Comparison of ENCODE assay signal across 9 cellular contexts in genomic region chr9:124270504-124271335, GRCh38. TPM values are rescaled to one million over a fixed set of nuclear protein-coding genes. Genes with fewer than 3 reads are reported as not detected.
A peak's percentile ranks its signal among the peaks of the same experiment; 100 is the strongest.
DNase-seq lines count a peak whose midpoint lies in the region; ATAC-seq and TF ChIP-seq lines count a peak whose summit lies in the region.
"Had no signal": no experiment of that assay in that cellular context is flagged by ENCODE, and none has a peak within 500 bp of the region (broad histone marks: within the 10 kb centered on the region; RNA-seq: fewer than 3 reads in every experiment).

No MANE protein-coding gene starts in this region.

- H3K36me3 ChIP-seq in neural cell (ENCODE audit: insufficient read depth, low read length), result no peaks in the 10 kb centered on the region
- H3K36me3 ChIP-seq in CD8-positive, alpha-beta memory T cell (ENCODE audit: insufficient read depth, low read length), result no peaks in the 10 kb centered on the region

- TF ChIP-seq EP300 in neural cell (conservative IDR thresholded peaks at IDR 0.05; ENCODE audit: poor library complexity, severe bottlenecking), result peak; percentile 20

- H3F3A ChIP-seq in neural cell (ENCODE audit: insufficient read depth, low read length, poor library complexity, severe bottlenecking), result no peaks in the 10 kb centered on the region

- no peak overlapping the region for H2AFZ ChIP-seq in neural cell (ENCODE audit: low read depth, low read length)

- H3K27me3 ChIP-seq in neural cell (ENCODE audit: insufficient read depth, low read depth, low read length), result no peaks in the 10 kb centered on the region
- no peaks in the 10 kb centered on the region for H3K27me3 ChIP-seq in CD8-positive, alpha-beta memory T cell (ENCODE audit: insufficient read depth, low read length, poor library complexity, severe bottlenecking)

- H3K36me3 Mint-ChIP-seq in CD8-positive, alpha-beta memory T cell, result peaks cover 0 to 2% (median 0%) of the 10 kb centered on the region in 3 donors

- no peak overlapping the region for H3K27ac Mint-ChIP-seq in CD8-positive, alpha-beta memory T cell

- peak overlapping the region; percentile 13 for H3K9ac ChIP-seq in neural cell (ENCODE audit: low read length)

- POLR2A ChIA-PET in CD8-positive, alpha-beta memory T cell (lab: Charles Lee), result no interaction called here

- H3K4me1 Mint-ChIP-seq in CD8-positive, alpha-beta memory T cell, result peaks cover 19 to 38% (median 29%) of the 10 kb centered on the region in 3 donors

- no peak overlapping the region for H3K4me2 ChIP-seq in neural cell (ENCODE audit: low read length)

- no peak for TF ChIP-seq RAD21 in neural cell (conservative IDR thresholded peaks at IDR 0.05)

- no peaks in the 10 kb centered on the region for H3K9me3 ChIP-seq in neural cell (ENCODE audit: low read length)
- no peaks in the 10 kb centered on the region for H3K9me3 ChIP-seq in CD8-positive, alpha-beta memory T cell (ENCODE audit: low read length)

- DNase-seq in Right ventricle myocardium inferior (ENCODE audit: missing footprints) (peak; percentile 41), cardiac septum (ENCODE audit: low spot score) (no peak), fibroblast of the aortic adventitia (ENCODE audit: low read depth) (peak; percentile 78), T-helper 1 cell (no peak), islet precursor cell (no peak)
- DNase-seq in stimulated activated CD4-positive, alpha-beta T cell treated with anti-CD3 and anti-CD28 coated beads, Interleukin-4, amount 100 ng/mL, for 1 hour, result no peak
- DNase-seq in CD8-positive, alpha-beta memory T cell, result no peak
- DNase-seq: NCI-H524 had no signal

- CTCF ChIA-PET in CD8-positive, alpha-beta memory T cell (lab: Charles Lee), result no interaction called here

- ATAC-seq in Right ventricle myocardium inferior, result peak; percentile 73

- H3K4me1 ChIP-seq in CD8-positive, alpha-beta memory T cell (ENCODE audit: insufficient read depth, low read length), result no peaks in the 10 kb centered on the region

- H3K9me2 ChIP-seq in neural cell (ENCODE audit: insufficient read depth, low read length), result no peaks in the 10 kb centered on the region

- peak overlapping the region; percentile 3 for H3K27ac ChIP-seq in neural cell (ENCODE audit: low read length)
- H3K27ac ChIP-seq in CD8-positive, alpha-beta memory T cell (ENCODE audit: low read depth, low read length), result no peak overlapping the region

- no peaks in the 10 kb centered on the region for H4K20me1 ChIP-seq in neural cell (ENCODE audit: insufficient read depth)

- H3K79me2 ChIP-seq in neural cell (replicated peaks; ENCODE audit: insufficient read depth, low read length), result peaks cover 30% of the 10 kb centered on the region

- H3K4me3 ChIP-seq in fibroblast of the aortic adventitia (ENCODE audit: low read depth, low read length) (no peak overlapping the region), neural cell (ENCODE audit: low read length) (no peak overlapping the region)
- no peak overlapping the region for H3K4me3 ChIP-seq in CD8-positive, alpha-beta memory T cell (ENCODE audit: low read length)

- TF ChIP-seq CTCF in fibroblast of the aortic adventitia (IDR thresholded peaks at IDR 0.05; ENCODE audit: insufficient read depth, low read length), result no peak
- no peak for TF ChIP-seq CTCF in neural cell (IDR thresholded peaks at IDR 0.05; ENCODE audit: poor library complexity, severe bottlenecking)

- no peak overlapping the region for H3K4me3 Mint-ChIP-seq in CD8-positive, alpha-beta memory T cell

- no peaks in the 10 kb centered on the region for H3K27me3 Mint-ChIP-seq in CD8-positive, alpha-beta memory T cell

- intact Hi-C loops in Right ventricle myocardium inferior (cut with DNase I) (no loop called here), cardiac septum (cut with DNase I) (no loop called here)

- no peaks in the 10 kb centered on the region for H3K9me3 Mint-ChIP-seq in CD8-positive, alpha-beta memory T cell

TF ChIP-seq in neural cell, 6 proteins besides CTCF, POLR2A, EP300 and RAD21:
- no peak for TF ChIP-seq SMC3 (conservative IDR thresholded peaks at IDR 0.05; ENCODE audit: poor library complexity)
- TF ChIP-seq POLR2AphosphoS5 (IDR thresholded peaks at IDR 0.05), result peak; percentile 66

RNA-seq across cellular contexts. Expression of gene NEK6, which starts 13.0 kb away (rescaled TPM):
- total RNA-seq in Right ventricle myocardium inferior (10.5 TPM), cardiac septum (11.6 TPM), fibroblast of the aortic adventitia (ENCODE audit: low replicate concordance) (44.7 and 64.3 TPM in 2 replicates)
- 3.8 and 4.6 TPM in 2 replicates for polyA plus RNA-seq in neural cell
- 6.3 and 9.1 TPM in 2 replicates for polyA minus RNA-seq in neural cell
- 10 to 100 TPM; 63.0 to 66.0 TPM for total RNA-seq in CD8-positive, alpha-beta memory T cell
- polyA plus RNA-seq in CD8-positive, alpha-beta memory T cell, result 9.5 TPM

Comparison
In these comparisons a context has a peak if more than half of its experiments do, and no peak if none do; other contexts are left out.
1. DNase-seq: peak in Right ventricle myocardium inferior (single experiment) and fibroblast of the aortic adventitia (single experiment); none in cardiac septum (single experiment), stimulated activated CD4-positive, alpha-beta T cell treated with anti-CD3 and anti-CD28 coated beads, Interleukin-4, amount 100 ng/mL, for 1 hour (single experiment), T-helper 1 cell (0 of 5), CD8-positive, alpha-beta memory T cell (0 of 5) and islet precursor cell (single experiment).